1 cellular context compared by ENCODE assay signal in genomic region chr5:97071101-97071500, GRCh38.
A peak's percentile ranks its signal among the peaks of the same experiment; 100 is the strongest.
TF ChIP-seq lines count a peak whose summit lies in the region.

No MANE protein-coding gene starts in this region.

TF ChIP-seq in K562, 482 proteins besides CTCF, POLR2A, EP300 and RAD21 (continued from another document and continues in another):
- TF ChIP-seq MGA (IDR thresholded peaks at IDR 0.05): 0 out of 2 replicates have a peak, but pooled peaks have one; percentile 6
- TF ChIP-seq, protein P1, sequence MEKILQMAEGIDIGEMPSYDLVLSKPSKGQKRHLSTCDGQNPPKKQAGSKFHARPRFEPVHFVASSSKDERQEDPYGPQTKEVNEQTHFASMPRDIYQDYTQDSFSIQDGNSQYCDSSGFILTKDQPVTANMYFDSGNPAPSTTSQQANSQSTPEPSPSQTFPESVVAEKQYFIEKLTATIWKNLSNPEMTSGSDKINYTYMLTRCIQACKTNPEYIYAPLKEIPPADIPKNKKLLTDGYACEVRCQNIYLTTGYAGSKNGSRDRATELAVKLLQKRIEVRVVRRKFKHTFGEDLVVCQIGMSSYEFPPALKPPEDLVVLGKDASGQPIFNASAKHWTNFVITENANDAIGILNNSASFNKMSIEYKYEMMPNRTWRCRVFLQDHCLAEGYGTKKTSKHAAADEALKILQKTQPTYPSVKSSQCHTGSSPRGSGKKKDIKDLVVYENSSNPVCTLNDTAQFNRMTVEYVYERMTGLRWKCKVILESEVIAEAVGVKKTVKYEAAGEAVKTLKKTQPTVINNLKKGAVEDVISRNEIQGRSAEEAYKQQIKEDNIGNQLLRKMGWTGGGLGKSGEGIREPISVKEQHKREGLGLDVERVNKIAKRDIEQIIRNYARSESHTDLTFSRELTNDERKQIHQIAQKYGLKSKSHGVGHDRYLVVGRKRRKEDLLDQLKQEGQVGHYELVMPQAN (IDR thresholded peaks at IDR 0.05; ENCODE audit: borderline replicate concordance): no peak
- TF ChIP-seq, protein P2, sequence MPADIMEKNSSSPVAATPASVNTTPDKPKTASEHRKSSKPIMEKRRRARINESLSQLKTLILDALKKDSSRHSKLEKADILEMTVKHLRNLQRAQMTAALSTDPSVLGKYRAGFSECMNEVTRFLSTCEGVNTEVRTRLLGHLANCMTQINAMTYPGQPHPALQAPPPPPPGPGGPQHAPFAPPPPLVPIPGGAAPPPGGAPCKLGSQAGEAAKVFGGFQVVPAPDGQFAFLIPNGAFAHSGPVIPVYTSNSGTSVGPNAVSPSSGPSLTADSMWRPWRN (IDR thresholded peaks at IDR 0.05; ENCODE audit: low read depth): no peak
- TF ChIP-seq HCFC1 (IDR thresholded peaks at IDR 0.05; ENCODE audit: low read depth, low read length): no peak
- 0 out of 2 replicates have a peak, but pooled peaks have one; percentile 12 for TF ChIP-seq EP400 (IDR thresholded peaks at IDR 0.05)
- TF ChIP-seq, protein P3, sequence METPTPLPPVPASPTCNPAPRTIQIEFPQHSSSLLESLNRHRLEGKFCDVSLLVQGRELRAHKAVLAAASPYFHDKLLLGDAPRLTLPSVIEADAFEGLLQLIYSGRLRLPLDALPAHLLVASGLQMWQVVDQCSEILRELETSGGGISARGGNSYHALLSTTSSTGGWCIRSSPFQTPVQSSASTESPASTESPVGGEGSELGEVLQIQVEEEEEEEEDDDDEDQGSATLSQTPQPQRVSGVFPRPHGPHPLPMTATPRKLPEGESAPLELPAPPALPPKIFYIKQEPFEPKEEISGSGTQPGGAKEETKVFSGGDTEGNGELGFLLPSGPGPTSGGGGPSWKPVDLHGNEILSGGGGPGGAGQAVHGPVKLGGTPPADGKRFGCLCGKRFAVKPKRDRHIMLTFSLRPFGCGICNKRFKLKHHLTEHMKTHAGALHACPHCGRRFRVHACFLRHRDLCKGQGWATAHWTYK (CRISPR knock-in tag; IDR thresholded peaks at IDR 0.05): no peak
- TF ChIP-seq, protein P4, sequence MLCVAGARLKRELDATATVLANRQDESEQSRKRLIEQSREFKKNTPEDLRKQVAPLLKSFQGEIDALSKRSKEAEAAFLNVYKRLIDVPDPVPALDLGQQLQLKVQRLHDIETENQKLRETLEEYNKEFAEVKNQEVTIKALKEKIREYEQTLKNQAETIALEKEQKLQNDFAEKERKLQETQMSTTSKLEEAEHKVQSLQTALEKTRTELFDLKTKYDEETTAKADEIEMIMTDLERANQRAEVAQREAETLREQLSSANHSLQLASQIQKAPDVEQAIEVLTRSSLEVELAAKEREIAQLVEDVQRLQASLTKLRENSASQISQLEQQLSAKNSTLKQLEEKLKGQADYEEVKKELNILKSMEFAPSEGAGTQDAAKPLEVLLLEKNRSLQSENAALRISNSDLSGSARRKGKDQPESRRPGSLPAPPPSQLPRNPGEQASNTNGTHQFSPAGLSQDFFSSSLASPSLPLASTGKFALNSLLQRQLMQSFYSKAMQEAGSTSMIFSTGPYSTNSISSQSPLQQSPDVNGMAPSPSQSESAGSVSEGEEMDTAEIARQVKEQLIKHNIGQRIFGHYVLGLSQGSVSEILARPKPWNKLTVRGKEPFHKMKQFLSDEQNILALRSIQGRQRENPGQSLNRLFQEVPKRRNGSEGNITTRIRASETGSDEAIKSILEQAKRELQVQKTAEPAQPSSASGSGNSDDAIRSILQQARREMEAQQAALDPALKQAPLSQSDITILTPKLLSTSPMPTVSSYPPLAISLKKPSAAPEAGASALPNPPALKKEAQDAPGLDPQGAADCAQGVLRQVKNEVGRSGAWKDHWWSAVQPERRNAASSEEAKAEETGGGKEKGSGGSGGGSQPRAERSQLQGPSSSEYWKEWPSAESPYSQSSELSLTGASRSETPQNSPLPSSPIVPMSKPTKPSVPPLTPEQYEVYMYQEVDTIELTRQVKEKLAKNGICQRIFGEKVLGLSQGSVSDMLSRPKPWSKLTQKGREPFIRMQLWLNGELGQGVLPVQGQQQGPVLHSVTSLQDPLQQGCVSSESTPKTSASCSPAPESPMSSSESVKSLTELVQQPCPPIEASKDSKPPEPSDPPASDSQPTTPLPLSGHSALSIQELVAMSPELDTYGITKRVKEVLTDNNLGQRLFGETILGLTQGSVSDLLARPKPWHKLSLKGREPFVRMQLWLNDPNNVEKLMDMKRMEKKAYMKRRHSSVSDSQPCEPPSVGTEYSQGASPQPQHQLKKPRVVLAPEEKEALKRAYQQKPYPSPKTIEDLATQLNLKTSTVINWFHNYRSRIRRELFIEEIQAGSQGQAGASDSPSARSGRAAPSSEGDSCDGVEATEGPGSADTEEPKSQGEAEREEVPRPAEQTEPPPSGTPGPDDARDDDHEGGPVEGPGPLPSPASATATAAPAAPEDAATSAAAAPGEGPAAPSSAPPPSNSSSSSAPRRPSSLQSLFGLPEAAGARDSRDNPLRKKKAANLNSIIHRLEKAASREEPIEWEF (CRISPR knock-in tag; IDR thresholded peaks at IDR 0.05): no peak
- TF ChIP-seq ZNF586 (CRISPR knock-in tag; conservative IDR thresholded peaks at IDR 0.05): no peak
- TF ChIP-seq NCOA4 (IDR thresholded peaks at IDR 0.05; ENCODE audit: partially characterized antibody): no peak
- TF ChIP-seq, protein P5, sequence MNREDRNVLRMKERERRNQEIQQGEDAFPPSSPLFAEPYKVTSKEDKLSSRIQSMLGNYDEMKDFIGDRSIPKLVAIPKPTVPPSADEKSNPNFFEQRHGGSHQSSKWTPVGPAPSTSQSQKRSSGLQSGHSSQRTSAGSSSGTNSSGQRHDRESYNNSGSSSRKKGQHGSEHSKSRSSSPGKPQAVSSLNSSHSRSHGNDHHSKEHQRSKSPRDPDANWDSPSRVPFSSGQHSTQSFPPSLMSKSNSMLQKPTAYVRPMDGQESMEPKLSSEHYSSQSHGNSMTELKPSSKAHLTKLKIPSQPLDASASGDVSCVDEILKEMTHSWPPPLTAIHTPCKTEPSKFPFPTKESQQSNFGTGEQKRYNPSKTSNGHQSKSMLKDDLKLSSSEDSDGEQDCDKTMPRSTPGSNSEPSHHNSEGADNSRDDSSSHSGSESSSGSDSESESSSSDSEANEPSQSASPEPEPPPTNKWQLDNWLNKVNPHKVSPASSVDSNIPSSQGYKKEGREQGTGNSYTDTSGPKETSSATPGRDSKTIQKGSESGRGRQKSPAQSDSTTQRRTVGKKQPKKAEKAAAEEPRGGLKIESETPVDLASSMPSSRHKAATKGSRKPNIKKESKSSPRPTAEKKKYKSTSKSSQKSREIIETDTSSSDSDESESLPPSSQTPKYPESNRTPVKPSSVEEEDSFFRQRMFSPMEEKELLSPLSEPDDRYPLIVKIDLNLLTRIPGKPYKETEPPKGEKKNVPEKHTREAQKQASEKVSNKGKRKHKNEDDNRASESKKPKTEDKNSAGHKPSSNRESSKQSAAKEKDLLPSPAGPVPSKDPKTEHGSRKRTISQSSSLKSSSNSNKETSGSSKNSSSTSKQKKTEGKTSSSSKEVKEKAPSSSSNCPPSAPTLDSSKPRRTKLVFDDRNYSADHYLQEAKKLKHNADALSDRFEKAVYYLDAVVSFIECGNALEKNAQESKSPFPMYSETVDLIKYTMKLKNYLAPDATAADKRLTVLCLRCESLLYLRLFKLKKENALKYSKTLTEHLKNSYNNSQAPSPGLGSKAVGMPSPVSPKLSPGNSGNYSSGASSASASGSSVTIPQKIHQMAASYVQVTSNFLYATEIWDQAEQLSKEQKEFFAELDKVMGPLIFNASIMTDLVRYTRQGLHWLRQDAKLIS (CRISPR knock-in tag; IDR thresholded peaks at IDR 0.05): no peak
- TF ChIP-seq SNIP1 (IDR thresholded peaks at IDR 0.05; ENCODE audit: low read depth): no peak
- no peak for TF ChIP-seq GTF2F1 (IDR thresholded peaks at IDR 0.05; ENCODE audit: low read depth, low read length)
- no peak for TF ChIP-seq DDX20 (tag; IDR thresholded peaks at IDR 0.05; ENCODE audit: low read depth)
- peak; percentile 14; the same call in 1 of the 2 replicates for TF ChIP-seq CREM (IDR thresholded peaks at IDR 0.05; ENCODE audit: low read depth)
- TF ChIP-seq TAL1 (IDR thresholded peaks at IDR 0.05): no peak
- TF ChIP-seq MEIS2 (IDR thresholded peaks at IDR 0.05; ENCODE audit: partially characterized antibody): peak; percentile 83
- no peak for TF ChIP-seq JUND (IDR thresholded peaks at IDR 0.05; ENCODE audit: borderline replicate concordance, low read depth, low read length)
- peak; percentile 33; the same call in 1 of the 3 replicates for TF ChIP-seq JUND (tag; IDR thresholded peaks at IDR 0.05; ENCODE audit: borderline replicate concordance, low read depth, low read length)
- TF ChIP-seq MEF2D (tag; conservative IDR thresholded peaks at IDR 0.05; ENCODE audit: low read depth): no peak
- TF ChIP-seq PBX2 (CRISPR knock-in tag; IDR thresholded peaks at IDR 0.05; ENCODE audit: low read depth): no peak
- peak; percentile 79 for TF ChIP-seq PBX2 (tag; conservative IDR thresholded peaks at IDR 0.05; ENCODE audit: low read depth)
